Comparison of ENCODE assay signal across 23 cellular contexts in the genomic region with DNA sequence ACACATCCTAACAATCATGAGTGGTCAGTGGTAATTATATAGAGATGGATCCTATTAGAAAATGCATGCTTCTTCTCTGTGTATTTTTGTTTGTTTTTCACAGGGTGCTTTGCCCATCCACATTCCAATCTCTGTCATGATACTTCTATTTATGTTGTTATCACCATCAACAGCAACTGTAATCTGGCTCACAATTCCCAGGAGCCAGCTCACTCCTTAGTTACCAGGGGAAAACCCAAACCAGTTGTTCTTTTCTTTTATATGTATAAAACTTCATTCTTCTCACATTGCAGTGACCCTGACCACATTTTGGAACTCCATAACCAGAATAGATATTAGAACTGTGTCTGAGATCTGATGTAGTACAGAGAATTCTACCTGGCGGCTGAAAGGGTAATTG.
DNase-seq lines count a peak whose midpoint lies in the region; ATAC-seq, FAIRE-seq and TF ChIP-seq lines count a peak whose summit lies in the region.
"Had no signal": no experiment of that assay in that cellular context is flagged by ENCODE, and none has a peak within 500 bp of the region (broad histone marks: within the 10 kb centered on the region; RNA-seq: fewer than 3 reads in every experiment).

No MANE protein-coding gene starts in this region.

- H3K36me3 Mint-ChIP-seq in endothelial cell (ENCODE audit: low read depth, unreplicated experiment), result no peaks in the 10 kb centered on the region

- no peaks in the 10 kb centered on the region for H3K27me3 ChIP-seq in bronchial epithelial cell (ENCODE audit: control insufficient read depth, insufficient read depth, low read length)
- H3K27me3 ChIP-seq: adrenal gland had no signal

- no peak for TF ChIP-seq CTCF in bronchial epithelial cell (IDR thresholded peaks at IDR 0.05; ENCODE audit: insufficient read depth, low read length, severe bottlenecking)
- TF ChIP-seq CTCF in lower leg skin (IDR thresholded peaks at IDR 0.05), result no peak
- TF ChIP-seq CTCF in endothelial cell (IDR thresholded peaks at IDR 0.05; ENCODE audit: unreplicated experiment), result no peak

- no peaks in the 10 kb centered on the region for H3K27me3 Mint-ChIP-seq in endothelial cell (ENCODE audit: unreplicated experiment)
- H3K27me3 Mint-ChIP-seq: effector memory CD8-positive, alpha-beta T cell; progenitor cell of endocrine pancreas; T-cell had no signal

- ATAC-seq in GM19023 (IDR thresholded peaks at IDR 0.05; ENCODE audit: unreplicated experiment), result no peak
- ATAC-seq: effector memory CD8-positive, alpha-beta T cell; T-cell had no signal

- 95 to 98% methylated on average over 1 of the region's 1 CpG for WGBS in lower leg skin, 2 donors

- H3K4me3 ChIP-seq in bronchial epithelial cell (ENCODE audit: low read depth, low read length) (no peak overlapping the region), lower leg skin (ENCODE audit: low read depth, poor library complexity, severe bottlenecking) (no peak overlapping the region)
- H3K4me3 ChIP-seq: adrenal gland had no signal

- H3K4me3 Mint-ChIP-seq in endothelial cell (ENCODE audit: unreplicated experiment), result no peak overlapping the region
- H3K4me3 Mint-ChIP-seq: effector memory CD8-positive, alpha-beta T cell; nephron; T-cell had no signal

- H3K27ac Mint-ChIP-seq in endothelial cell (ENCODE audit: unreplicated experiment), result no peak overlapping the region
- H3K27ac Mint-ChIP-seq: effector memory CD8-positive, alpha-beta T cell; nephron; progenitor cell of endocrine pancreas; T-cell had no signal

- H3K36me3 ChIP-seq in bronchial epithelial cell (ENCODE audit: control insufficient read depth, insufficient read depth, low read length), result no peaks in the 10 kb centered on the region
- H3K36me3 ChIP-seq: adrenal gland had no signal

- DNase-seq in AG08395 (ENCODE audit: low spot score) (peak; percentile 10), HTR-8/SVneo (ENCODE audit: insufficient read length, low spot score) (no peak), bronchial epithelial cell (ENCODE audit: low read depth) (peak; percentile 25), kidney tubule cell (ENCODE audit: low spot score) (peak; percentile 18), lower leg skin (ENCODE audit: low spot score in 2 of 2) (no peak), NCI-H1417 treated with DMSO at 0.1 percent for 48 hours (lab: John Stamatoyannopoulos, UW) (no peak), endothelial cell (ENCODE audit: low spot score) (no peak)
- DNase-seq: activated CD4-positive, alpha-beta T cell treated with anti-CD3 and anti-CD28 coated beads for 48 hours; adrenal gland; DMS79 treated with DMSO at 0.1 percent for 48 hours; effector memory CD8-positive, alpha-beta T cell; hypothalamus; Karpas-422; kidney; NCI-H1105 treated with DMSO at 0.1 percent for 48 hours; NCI-H69; Right ventricle myocardium superior; small intestine; stimulated activated CD4-positive, alpha-beta T cell treated with anti-CD3 and anti-CD28 coated beads, Interleukin-4, amount 100 ng/mL, for 1 hour; T-cell had no signal

- H3K9me3 Mint-ChIP-seq in endothelial cell (ENCODE audit: unreplicated experiment), result no peaks in the 10 kb centered on the region

- no peaks in the 10 kb centered on the region for H3K4me1 Mint-ChIP-seq in endothelial cell (ENCODE audit: unreplicated experiment)
- H3K4me1 Mint-ChIP-seq: nephron, T-cell had no signal

- FAIRE-seq in HTR-8/SVneo (lab: Jason Lieb, UNC), result peak; percentile 20
- FAIRE-seq in bronchial epithelial cell (lab: Jason Lieb, UNC), result no peak
- FAIRE-seq: kidney, small intestine had no signal

- intact Hi-C loops in lower leg skin (cut with DNase I; ENCODE audit: low total_unique reads), result no loop called here

- no peak for TF ChIP-seq POLR2A in lower leg skin (IDR thresholded peaks at IDR 0.05)

Comparison
In these comparisons a context has a peak if more than half of its experiments do, and no peak if none do; other contexts are left out.
1. DNase-seq: peak in AG08395 (single experiment), bronchial epithelial cell (single experiment) and kidney tubule cell (single experiment); none in HTR-8/SVneo (single experiment), lower leg skin (0 of 2), NCI-H1417 treated with DMSO at 0.1 percent for 48 hours (single experiment) and endothelial cell (single experiment).